1 cellular context compared by ENCODE assay signal in genomic region chr3:133448478-133449122, GRCh38.
TF ChIP-seq lines count a peak whose summit lies in the region.

No MANE protein-coding gene starts in this region.

TF ChIP-seq in GM12878, 131 proteins besides CTCF, POLR2A, EP300 and RAD21 (continued from another document and continues in another):
- TF ChIP-seq CEBPB (IDR thresholded peaks at IDR 0.05; ENCODE audit: borderline replicate concordance in 1 of 2, low read depth in 2 of 2, low read length in 2 of 2): peak in 1 of 2 experiments; percentile 75; a peak in 1 of 4 replicates
- TF ChIP-seq CUX1 (IDR thresholded peaks at IDR 0.05; ENCODE audit: insufficient replicate concordance, low read depth, low read length): peak; percentile 94
- peak; percentile 81 for TF ChIP-seq CHD2 (IDR thresholded peaks at IDR 0.05; ENCODE audit: borderline replicate concordance, low read depth, low read length)
- TF ChIP-seq TBL1XR1 (IDR thresholded peaks at IDR 0.05; ENCODE audit: low read depth, low read length): peak; percentile 95
- no peak for TF ChIP-seq IRF3 (IDR thresholded peaks at IDR 0.05)
- peak; percentile 8; the same call in 1 of the 2 replicates for TF ChIP-seq ZNF592 (IDR thresholded peaks at IDR 0.05)
- no peak for TF ChIP-seq HDGF (IDR thresholded peaks at IDR 0.05)
- no peak for TF ChIP-seq CBX3 (IDR thresholded peaks at IDR 0.05; ENCODE audit: borderline replicate concordance, low read depth)
- TF ChIP-seq PKNOX1 (IDR thresholded peaks at IDR 0.05): peak; percentile 93
- TF ChIP-seq E2F8 (IDR thresholded peaks at IDR 0.05; ENCODE audit: low read depth, partially characterized antibody): peak; percentile 27
- TF ChIP-seq NFXL1 (IDR thresholded peaks at IDR 0.05; ENCODE audit: borderline replicate concordance): no peak
- 0 out of 3 replicates have a peak, but pooled peaks of 1 of the 2 experiments have one; percentile 8 for TF ChIP-seq EGR1 (IDR thresholded peaks at IDR 0.05; ENCODE audit: borderline replicate concordance in 1 of 2, low read depth in 2 of 2, low read length in 2 of 2)
- no peak for TF ChIP-seq SIX5 (IDR thresholded peaks at IDR 0.05; ENCODE audit: low read depth, low read length, severe bottlenecking)
- peak; percentile 82 for TF ChIP-seq TCF7 (IDR thresholded peaks at IDR 0.05; ENCODE audit: borderline replicate concordance)
- TF ChIP-seq ELK1 (IDR thresholded peaks at IDR 0.05; ENCODE audit: low read depth, low read length): no peak
- no peak for TF ChIP-seq ZZZ3 (IDR thresholded peaks at IDR 0.05; ENCODE audit: control insufficient read depth, insufficient read length, low read depth)
- TF ChIP-seq ZBTB4 (CRISPR knock-in tag; IDR thresholded peaks at IDR 0.05): no peak
- no peak for TF ChIP-seq MAX (IDR thresholded peaks at IDR 0.05; ENCODE audit: low read depth, low read length)
- TF ChIP-seq RUNX3 (IDR thresholded peaks at IDR 0.05; ENCODE audit: low read length): peak; percentile 95
- TF ChIP-seq GATAD2B (conservative IDR thresholded peaks at IDR 0.05; ENCODE audit: low read depth): 0 out of 2 replicates have a peak, but pooled peaks have one; percentile 59
- TF ChIP-seq BCL11A (IDR thresholded peaks at IDR 0.05; ENCODE audit: low read depth, low read length): peak; percentile 94
- TF ChIP-seq NR2F1 (conservative IDR thresholded peaks at IDR 0.05): peak; percentile 93
- no peak for TF ChIP-seq SIN3A (IDR thresholded peaks at IDR 0.05; ENCODE audit: low read depth, low read length)
- TF ChIP-seq CBX5 (IDR thresholded peaks at IDR 0.05; ENCODE audit: low read depth): peak; percentile 90; the same call in 1 of the 2 replicates
- no peak for TF ChIP-seq NFYA (IDR thresholded peaks at IDR 0.05; ENCODE audit: borderline replicate concordance, low read depth, low read length)
- no peak for TF ChIP-seq FOXK2 (IDR thresholded peaks at IDR 0.05)
- peak; percentile 76 for TF ChIP-seq BACH1 (IDR thresholded peaks at IDR 0.05; ENCODE audit: borderline replicate concordance)
- peak; percentile 83; the same call in 1 of the 2 replicates for TF ChIP-seq ZNF207 (IDR thresholded peaks at IDR 0.05; ENCODE audit: borderline replicate concordance)
- no peak for TF ChIP-seq BRCA1 (IDR thresholded peaks at IDR 0.05; ENCODE audit: low read depth, low read length)
- TF ChIP-seq TCF3 (IDR thresholded peaks at IDR 0.05; ENCODE audit: borderline replicate concordance, insufficient read depth, low read depth, low read length): peak; percentile 96
- TF ChIP-seq MEF2B (IDR thresholded peaks at IDR 0.05; ENCODE audit: partially characterized antibody, poor library complexity, severe bottlenecking): peak; percentile 84
- TF ChIP-seq IRF5 (IDR thresholded peaks at IDR 0.05; ENCODE audit: borderline replicate concordance): no peak
- TF ChIP-seq RB1 (IDR thresholded peaks at IDR 0.05; ENCODE audit: borderline replicate concordance): peak; percentile 33; the same call in 1 of the 2 replicates
- TF ChIP-seq NR2C1 (IDR thresholded peaks at IDR 0.05): no peak
- no peak for TF ChIP-seq SMAD5 (IDR thresholded peaks at IDR 0.05; ENCODE audit: low read depth)
- TF ChIP-seq ZSCAN29 (IDR thresholded peaks at IDR 0.05): no peak; the same call in 1 of the 2 replicates
- TF ChIP-seq PAX8 (IDR thresholded peaks at IDR 0.05): no peak
- peak; percentile 93 for TF ChIP-seq PAX5 (IDR thresholded peaks at IDR 0.05; ENCODE audit: borderline replicate concordance, low read depth, low read length)
